6 cellular contexts compared by ENCODE assay signal in the genomic region with DNA sequence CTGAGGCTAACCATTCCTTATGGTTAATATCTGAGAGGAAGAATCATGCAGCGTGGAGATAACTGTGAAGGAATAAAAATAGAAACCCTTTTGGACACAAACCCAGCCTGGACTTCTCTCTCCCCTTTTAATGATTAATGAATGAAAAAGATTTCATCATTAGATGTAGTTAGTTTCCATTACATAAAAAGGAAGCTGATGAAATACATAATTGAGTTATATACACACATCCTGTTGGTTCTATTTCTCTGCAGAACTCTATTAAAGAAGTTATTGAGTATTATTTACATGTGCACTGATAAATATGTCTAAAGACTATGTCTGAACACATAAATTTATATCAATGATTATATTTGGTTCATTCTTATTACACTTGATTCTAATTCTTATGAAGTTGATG.
"Had no signal": no experiment of that assay in that cellular context is flagged by ENCODE, and none has a peak within 500 bp of the region (broad histone marks: within the 10 kb centered on the region; RNA-seq: fewer than 3 reads in every experiment).

No MANE protein-coding gene starts in this region.

- H2AFZ ChIP-seq: GM23248 had no signal

- H3K9ac ChIP-seq: GM23248 had no signal

- H3K4me3 ChIP-seq: GM23248 had no signal

- H3K27ac ChIP-seq: GM23248 had no signal

- FAIRE-seq: H1, H54, HTR-8/SVneo had no signal

- DNase-seq: GM23248, H9, HCEC 1CT had no signal
